ENCODE assay signal across 14 cellular contexts in the genomic region with DNA sequence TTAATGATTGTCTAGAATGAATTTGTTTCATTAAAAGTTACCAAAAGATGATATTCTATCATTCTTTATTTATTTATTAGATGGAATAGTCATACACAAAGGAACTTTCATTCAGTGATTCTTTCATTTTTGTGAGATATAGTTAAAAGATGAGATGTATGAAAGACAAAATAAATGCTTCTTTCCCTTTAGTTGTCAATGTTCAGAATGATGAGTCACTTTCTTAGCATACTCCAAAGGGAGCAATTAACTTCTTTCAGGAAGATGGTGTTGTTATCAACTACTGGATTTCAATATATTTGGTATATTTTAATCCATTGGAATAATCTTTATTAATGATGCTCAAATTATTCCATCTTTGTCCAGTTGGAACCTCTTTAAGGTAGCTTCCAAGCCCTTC. TPM values are rescaled to one million over a fixed set of nuclear protein-coding genes. Genes with fewer than 3 reads are reported as not detected.
DNase-seq lines count a peak whose midpoint lies in the region; ATAC-seq and TF ChIP-seq lines count a peak whose summit lies in the region.
"Had no signal": no experiment of that assay in that cellular context is flagged by ENCODE, and none has a peak within 500 bp of the region (broad histone marks: within the 10 kb centered on the region; RNA-seq: fewer than 3 reads in every experiment).

No MANE protein-coding gene starts in this region.

- no peak for TF ChIP-seq POLR2A in vagina (IDR thresholded peaks at IDR 0.05)

- H3K79me2 ChIP-seq in hepatocyte, result no peaks in the 10 kb centered on the region

- no peaks in the 10 kb centered on the region for H4K20me1 ChIP-seq in hepatocyte (ENCODE audit: insufficient read depth, poor library complexity, severe bottlenecking)

- POLR2A ChIA-PET in naive thymus-derived CD4-positive, alpha-beta T cell (lab: Charles Lee), result interaction anchor here (0.7 to 13.3 kb wide), 18 partner anchors 9 to 237 kb away, joined by 3 to 829 read pairs (median 62); a partner anchor contains a TSS

- no peaks in the 10 kb centered on the region for H3K9me3 ChIP-seq in right atrium auricular region
- no peaks in the 10 kb centered on the region for H3K9me3 ChIP-seq in naive thymus-derived CD4-positive, alpha-beta T cell (ENCODE audit: control insufficient read depth in 2 of 3, low read length in 3 of 3)
- no peaks in the 10 kb centered on the region for H3K9me3 ChIP-seq in vagina
- H3K9me3 ChIP-seq in hepatocyte (ENCODE audit: low read depth), result no peaks in the 10 kb centered on the region

- intact Hi-C loops in Right ventricle myocardium inferior (cut with DNase I) (loop anchor here (5.0 kb wide), 2 partner anchors 50 to 115 kb away; a partner anchor contains a TSS), vagina (cut with DNase I) (no loop called here)
- intact Hi-C loops in naive thymus-derived CD4-positive, alpha-beta T cell (cut with micrococcal nuclease), result loop anchor here (1.0 to 5.0 kb wide), 4 partner anchors 9 to 222 kb away; a partner anchor contains a TSS

- CTCF ChIA-PET in naive thymus-derived CD4-positive, alpha-beta T cell (lab: Charles Lee), result interaction anchor here (0.9 to 7.4 kb wide), 3 partner anchors 14 to 66 kb away, joined by 3 to 91 read pairs (median 9); a partner anchor contains a TSS

- no peaks in the 10 kb centered on the region for H3K36me3 ChIP-seq in right atrium auricular region
- peaks cover 13 to 38% (median 17%) of the 10 kb centered on the region in 3 experiments for H3K36me3 ChIP-seq in naive thymus-derived CD4-positive, alpha-beta T cell (ENCODE audit: control insufficient read depth in 2 of 3, insufficient read depth in 3 of 3, low read length in 3 of 3)
- H3K36me3 ChIP-seq in vagina, result no peaks in the 10 kb centered on the region
- no peaks in the 10 kb centered on the region for H3K36me3 ChIP-seq in hepatocyte (replicated peaks; ENCODE audit: insufficient read depth, low read depth)

- DNase-seq in right atrium auricular region (ENCODE audit: low spot score) (no peak), Right ventricle myocardium inferior (ENCODE audit: missing footprints) (no peak), vagina (ENCODE audit: extremely low spot score in 2 of 2) (no peak), hepatocyte (ENCODE audit: low spot score) (no peak)
- no peak for DNase-seq in activated naive CD8-positive, alpha-beta T cell treated with anti-CD3 and anti-CD28 coated beads, Interleukin-2, amount 50 U/mL, for 24 hours
- DNase-seq in naive thymus-derived CD4-positive, alpha-beta T cell, result no peak
- no peak for DNase-seq in stimulated activated CD4-positive, alpha-beta T cell treated with anti-CD3 and anti-CD28 coated beads, Interleukin-2, amount 100 ng/mL, for 48 hours
- DNase-seq: effector CD4-positive, alpha-beta T cell; H7; left colon; MM.1S; PC-3 had no signal

- H3K4me3 ChIP-seq in right atrium auricular region (peak overlapping the region; percentile 39 to 46), vagina (peak overlapping the region; percentile 4 to 46), hepatocyte (no peak overlapping the region)
- peak overlapping the region; percentile 94 for H3K4me3 ChIP-seq in naive thymus-derived CD4-positive, alpha-beta T cell (ENCODE audit: low read length)

- TF ChIP-seq CTCF in right atrium auricular region (IDR thresholded peaks at IDR 0.05) (no peak), vagina (IDR thresholded peaks at IDR 0.05) (no peak), hepatocyte (IDR thresholded peaks at IDR 0.05; ENCODE audit: poor library complexity) (no peak)

- H3K27me3 ChIP-seq in right atrium auricular region (no peaks in the 10 kb centered on the region), vagina (no peaks in the 10 kb centered on the region), hepatocyte (no peaks in the 10 kb centered on the region)
- no peaks in the 10 kb centered on the region for H3K27me3 ChIP-seq in naive thymus-derived CD4-positive, alpha-beta T cell (ENCODE audit: control insufficient read depth in 2 of 2, insufficient read depth in 2 of 2, low read length in 2 of 2)

- H3K4me2 ChIP-seq in hepatocyte, result no peak overlapping the region

- no peaks in the 10 kb centered on the region for H3K9me2 ChIP-seq in hepatocyte (replicated peaks; ENCODE audit: insufficient read depth)

- no peaks in the 10 kb centered on the region for H3K27me3 Mint-ChIP-seq in activated naive CD8-positive, alpha-beta T cell treated with anti-CD3 and anti-CD28 coated beads, Interleukin-2, amount 50 U/mL, for 24 hours
- no peaks in the 10 kb centered on the region for H3K27me3 Mint-ChIP-seq in naive thymus-derived CD4-positive, alpha-beta T cell

- H3K36me3 Mint-ChIP-seq in activated naive CD8-positive, alpha-beta T cell treated with anti-CD3 and anti-CD28 coated beads, Interleukin-2, amount 50 U/mL, for 24 hours (ENCODE audit: low read depth), result peaks cover 12% of the 10 kb centered on the region
- peaks cover 40 to 67% (median 56%) of the 10 kb centered on the region in 5 donors for H3K36me3 Mint-ChIP-seq in naive thymus-derived CD4-positive, alpha-beta T cell

- H3K4me1 ChIP-seq in right atrium auricular region (no peaks in the 10 kb centered on the region), vagina (no peaks in the 10 kb centered on the region), hepatocyte (ENCODE audit: insufficient read depth) (peaks cover 3% of the 10 kb centered on the region)
- H3K4me1 ChIP-seq in naive thymus-derived CD4-positive, alpha-beta T cell (ENCODE audit: control insufficient read depth in 2 of 2, insufficient read depth in 2 of 2, low read length in 2 of 2), result peaks cover 23 to 28% of the 10 kb centered on the region in 2 donors

- peaks cover 55% of the 10 kb centered on the region for H3K4me1 Mint-ChIP-seq in activated naive CD8-positive, alpha-beta T cell treated with anti-CD3 and anti-CD28 coated beads, Interleukin-2, amount 50 U/mL, for 24 hours
- H3K4me1 Mint-ChIP-seq in naive thymus-derived CD4-positive, alpha-beta T cell, result peaks cover 26 to 40% (median 34%) of the 10 kb centered on the region in 7 donors

- no peaks in the 10 kb centered on the region for H3K9me3 Mint-ChIP-seq in activated naive CD8-positive, alpha-beta T cell treated with anti-CD3 and anti-CD28 coated beads, Interleukin-2, amount 50 U/mL, for 24 hours
- peaks cover 0 to 9% (median 3%) of the 10 kb centered on the region in 11 donors for H3K9me3 Mint-ChIP-seq in naive thymus-derived CD4-positive, alpha-beta T cell

- ATAC-seq in Right ventricle myocardium inferior (no peak), GM21526 (IDR thresholded peaks at IDR 0.05; ENCODE audit: low FRiP score, unreplicated experiment) (no peak)
- no peak for ATAC-seq in activated naive CD8-positive, alpha-beta T cell treated with anti-CD3 and anti-CD28 coated beads, Interleukin-2, amount 50 U/mL, for 24 hours
- no peak for ATAC-seq in naive thymus-derived CD4-positive, alpha-beta T cell
- ATAC-seq: left colon, PC-3 had no signal

- peak overlapping the region; percentile 62 to 78 for H3K27ac ChIP-seq in right atrium auricular region
- peak overlapping the region; percentile 84 for H3K27ac ChIP-seq in naive thymus-derived CD4-positive, alpha-beta T cell (ENCODE audit: low read depth, low read length)
- H3K27ac ChIP-seq in vagina, result peak overlapping the region; percentile 66
- H3K27ac ChIP-seq in hepatocyte, result no peak overlapping the region

- no peak overlapping the region for H2AFZ ChIP-seq in hepatocyte

- H3K4me3 Mint-ChIP-seq in activated naive CD8-positive, alpha-beta T cell treated with anti-CD3 and anti-CD28 coated beads, Interleukin-2, amount 50 U/mL, for 24 hours, result peak overlapping the region; percentile 98
- H3K4me3 Mint-ChIP-seq in naive thymus-derived CD4-positive, alpha-beta T cell, result peak overlapping the region; percentile 93 to 100 (median 99)

- peak overlapping the region; percentile 98 for H3K27ac Mint-ChIP-seq in activated naive CD8-positive, alpha-beta T cell treated with anti-CD3 and anti-CD28 coated beads, Interleukin-2, amount 50 U/mL, for 24 hours
- peak overlapping the region; percentile 89 to 99 (median 98) for H3K27ac Mint-ChIP-seq in naive thymus-derived CD4-positive, alpha-beta T cell

RNA-seq across cellular contexts. Expression of a gene that starts 2.3 kb away (rescaled TPM):
- 10 to 100 TPM; 12.7 to 12.9 TPM for total RNA-seq in right atrium auricular region
- 21.4 TPM for total RNA-seq in Right ventricle myocardium inferior
- 100 to 1,000 TPM in 3 of 5 experiments, 10 to 100 TPM in 2; 66.3 to 555 (median 321) TPM for total RNA-seq in naive thymus-derived CD4-positive, alpha-beta T cell
- 1,000 to 10,000 TPM in 1 of 2 donors, 100 to 1,000 TPM in 1; 772 to 1,293 TPM for polyA plus RNA-seq in naive thymus-derived CD4-positive, alpha-beta T cell
- total RNA-seq in vagina, result 16.0 TPM
- total RNA-seq in hepatocyte, result 0.12 and 0.33 TPM in 2 replicates
- polyA plus RNA-seq in hepatocyte, result 0.19 and 0.28 TPM in 2 replicates
- total RNA-seq: H7, PC-3 had no signal
- polyA plus RNA-seq: BJ had no signal

RNA-seq across cellular contexts. Expression of a gene that starts 50.2 kb away (rescaled TPM):
- total RNA-seq in right atrium auricular region (10 to 100 TPM; 22.3 to 23.5 TPM), Right ventricle myocardium inferior (38.4 TPM), vagina (25.3 TPM), hepatocyte (0.63 and 1.8 TPM in 2 replicates)
- total RNA-seq in naive thymus-derived CD4-positive, alpha-beta T cell, result 100 to 1,000 TPM in 4 of 5 experiments, 10 to 100 TPM in 1; 74.9 to 413 (median 406) TPM
- 100 to 1,000 TPM; 405 to 762 TPM for polyA plus RNA-seq in naive thymus-derived CD4-positive, alpha-beta T cell
- polyA plus RNA-seq in hepatocyte, result not detected in 2 replicates
- total RNA-seq: H7, PC-3 had no signal
- polyA plus RNA-seq: BJ had no signal

Comparison
In these comparisons a context has a peak if more than half of its experiments do, and no peak if none do; other contexts are left out.
1. RNA of a gene that starts 2.3 kb away (total RNA-seq): 66.3 to 555 TPM in naive thymus-derived CD4-positive, alpha-beta T cell, 21.4 TPM in Right ventricle myocardium inferior (single experiment), 16.0 TPM in vagina (single experiment) and 12.7 to 12.9 TPM in right atrium auricular region; 0.12 to 0.33 TPM in hepatocyte; every median in the first group is over 10 times any median in the second.